In genomic region chr7:11609071-11609470, GRCh38 we compare ENCODE assay signal across 16 cellular contexts.
DNase-seq lines count a peak whose midpoint lies in the region; ATAC-seq and TF ChIP-seq lines count a peak whose summit lies in the region.
"Had no signal": no experiment of that assay in that cellular context is flagged by ENCODE, and none has a peak within 500 bp of the region (broad histone marks: within the 10 kb centered on the region; RNA-seq: fewer than 3 reads in every experiment).

No MANE protein-coding gene starts in this region.

- no peak for ATAC-seq in Right ventricle myocardium superior (ENCODE audit: poor library complexity)
- no peak for ATAC-seq in right lobe of liver
- ATAC-seq: K562 had no signal

- H3K4me3 ChIP-seq in neuronal stem cell (ENCODE audit: low read length in 2 of 2): no peak overlapping the region
- H3K4me3 ChIP-seq in right lobe of liver: no peak overlapping the region
- H3K4me3 ChIP-seq: BLaER1, K562 had no signal

- no peaks in the 10 kb centered on the region for H3K79me1 ChIP-seq in neuronal stem cell (ENCODE audit: low read depth, low read length)

- H2BK15ac ChIP-seq in neuronal stem cell (ENCODE audit: low read length): no peak overlapping the region

- no peak for TF ChIP-seq CTCF in brain (conservative IDR thresholded peaks at IDR 0.05)
- no peak for TF ChIP-seq CTCF in right lobe of liver (IDR thresholded peaks at IDR 0.05)

- H2BK120ac ChIP-seq in neuronal stem cell (ENCODE audit: low read depth, low read length): no peak overlapping the region

- no peak overlapping the region for H3K27ac ChIP-seq in neuronal stem cell (replicated peaks; ENCODE audit: low read length)
- no peak overlapping the region for H3K27ac ChIP-seq in right lobe of liver
- H3K27ac ChIP-seq: BLaER1 had no signal

- H3K36me3 Mint-ChIP-seq in brain: no peaks in the 10 kb centered on the region
- H3K36me3 Mint-ChIP-seq: CD14-positive monocyte; CD4-positive, alpha-beta memory T cell had no signal

- no peak overlapping the region for H3K9ac ChIP-seq in neuronal stem cell (ENCODE audit: low read depth, low read length, poor library complexity)
- H3K9ac ChIP-seq: BLaER1 had no signal

- no peak overlapping the region for H4K91ac ChIP-seq in neuronal stem cell (ENCODE audit: low read depth, low read length, poor library complexity)

- H3K18ac ChIP-seq in neuronal stem cell (ENCODE audit: low read length): no peak overlapping the region

- no peaks in the 10 kb centered on the region for H3K27me3 Mint-ChIP-seq in brain
- H3K27me3 Mint-ChIP-seq: CD4-positive, alpha-beta memory T cell had no signal

- peaks cover 55% of the 10 kb centered on the region for H3K4me1 Mint-ChIP-seq in brain
- H3K4me1 Mint-ChIP-seq: CD14-positive monocyte; CD4-positive, alpha-beta memory T cell had no signal

- no peaks in the 10 kb centered on the region for H3K27me3 ChIP-seq in neuronal stem cell (ENCODE audit: control insufficient read depth in 3 of 3, insufficient read depth in 3 of 3, low read depth in 1 of 3, low read length in 3 of 3)
- H3K27me3 ChIP-seq in right lobe of liver: no peaks in the 10 kb centered on the region
- H3K27me3 ChIP-seq: BLaER1 had no signal

- H3K4me2 ChIP-seq in neuronal stem cell (ENCODE audit: insufficient read depth, low read length, poor library complexity, severe bottlenecking): no peak overlapping the region
- H3K4me2 ChIP-seq: BLaER1 had no signal

- H3K9me3 ChIP-seq in neuronal stem cell (replicated peaks in 1 of 2; ENCODE audit: control insufficient read depth in 2 of 2, insufficient read depth in 1 of 2, low read depth in 1 of 2, low read length in 2 of 2) (no peaks in the 10 kb centered on the region), right lobe of liver (no peaks in the 10 kb centered on the region)
- H3K9me3 ChIP-seq: BLaER1 had no signal

- H2BK12ac ChIP-seq in neuronal stem cell (ENCODE audit: low read length): no peak overlapping the region

- DNase-seq in NCI-H69 (lab: John Stamatoyannopoulos, UW): peak; percentile 49
- DNase-seq in neuronal stem cell (ENCODE audit: low spot score): no peak
- DNase-seq in kidney tubule cell (ENCODE audit: low spot score): no peak
- DNase-seq in Right ventricle myocardium superior: no peak
- no peak for DNase-seq in right lobe of liver
- no peak for DNase-seq in D341Med (ENCODE audit: low spot score)
- DNase-seq: CD4-positive, alpha-beta memory T cell; DMS79 treated with DMSO at 0.1 percent for 48 hours; GF-D8; HCEC 1CT; HFFc6; IMR-90 had no signal

- no peak overlapping the region for H2BK5ac ChIP-seq in neuronal stem cell (ENCODE audit: low read length)

- no peak overlapping the region for H3K14ac ChIP-seq in neuronal stem cell (ENCODE audit: low read length)

- no peak overlapping the region for H2AK5ac ChIP-seq in neuronal stem cell (ENCODE audit: low read depth, low read length)

- H3K4me1 ChIP-seq in neuronal stem cell (ENCODE audit: control insufficient read depth in 2 of 2, insufficient read depth in 1 of 2, low read depth in 1 of 2, low read length in 2 of 2) (peaks cover 0 to 6% of the 10 kb centered on the region in 2 donors), right lobe of liver (no peaks in the 10 kb centered on the region)
- H3K4me1 ChIP-seq: BLaER1 had no signal

- no peaks in the 10 kb centered on the region for H3K9me3 Mint-ChIP-seq in brain
- H3K9me3 Mint-ChIP-seq: CD4-positive, alpha-beta memory T cell had no signal

- H3K4ac ChIP-seq in neuronal stem cell (ENCODE audit: low read length): no peak overlapping the region

- WGBS in neuronal stem cell (ENCODE audit: extremely low coverage in 2 of 2, insufficient read length in 2 of 2, insufficient replicate concordance in 1 of 2), 2 donors: no CpG with 5 or more reads among the region's 1 CpG
- WGBS in right lobe of liver (ENCODE audit: insufficient coverage, low coverage, low lambda C conversion rate, missing lambda C conversion rate): 69% methylated on average over 1 of the region's 1 CpG

- H3K4me3 Mint-ChIP-seq in brain: no peak overlapping the region
- H3K4me3 Mint-ChIP-seq: CD14-positive monocyte; CD4-positive, alpha-beta memory T cell; HFFc6 had no signal

- H3K27ac Mint-ChIP-seq in brain: peak overlapping the region in 3 of 5 experiments; percentile 19 to 50 (median 38)
- H3K27ac Mint-ChIP-seq: CD14-positive monocyte; CD4-positive, alpha-beta memory T cell; HFFc6 had no signal

- no peak overlapping the region for H3K23ac ChIP-seq in neuronal stem cell (ENCODE audit: low read depth, low read length, poor library complexity)

- intact Hi-C loops in Right ventricle myocardium superior (cut with DNase I) (no loop called here), right lobe of liver (cut with DNase I) (no loop called here)

- no peak overlapping the region for H4K8ac ChIP-seq in neuronal stem cell (ENCODE audit: low read depth, low read length)

- peak overlapping the region; percentile 56 for H2AFZ ChIP-seq in neuronal stem cell (ENCODE audit: low read length)

- H3K36me3 ChIP-seq in neuronal stem cell (replicated peaks in 1 of 2; ENCODE audit: control insufficient read depth in 2 of 2, insufficient read depth in 2 of 2, low read length in 2 of 2): no peaks in the 10 kb centered on the region
- H3K36me3 ChIP-seq in right lobe of liver: no peaks in the 10 kb centered on the region
- H3K36me3 ChIP-seq: BLaER1 had no signal

- TF ChIP-seq POLR2A in right lobe of liver (IDR thresholded peaks at IDR 0.05): no peak
